In genomic region chr1:32362474-32363313, GRCh38 we compare ENCODE assay signal across 8 cellular contexts. TPM values are rescaled to one million over a fixed set of nuclear protein-coding genes. Genes with fewer than 3 reads are reported as not detected.
DNase-seq lines count a peak whose midpoint lies in the region; ATAC-seq, FAIRE-seq and TF ChIP-seq lines count a peak whose summit lies in the region.

TSS of gene FAM229A (minus strand) at chr1:32362485. CDS start at chr1:32362091, 394 bp downstream.
TSS of gene TSSK3 (plus strand) at chr1:32362539. CDS start at chr1:32362702, 163 bp downstream.

- H3K36me3 ChIP-seq in GM23248 (ENCODE audit: low read depth) (peaks cover 6% of the 10 kb centered on the region; the same call in 1 of the 2 replicates), GM12878 (ENCODE audit: control insufficient read depth in 2 of 2, insufficient read depth in 2 of 2, low read length in 1 of 2) (peaks cover 0 to 4% of the 10 kb centered on the region in 2 experiments; a peak in 3 of 4 replicates), iPS DF 6.9 (ENCODE audit: control insufficient read depth, insufficient read depth, low read length) (peaks cover 15% of the 10 kb centered on the region), skeletal muscle tissue (ENCODE audit: control insufficient read depth in 3 of 3, insufficient read depth in 3 of 3, low read length in 3 of 3) (peaks cover 29 to 40% (median 40%) of the 10 kb centered on the region in 3 donors)

- H3K27ac ChIP-seq in GM23248 (no peak within 1 kb of the TSS), GM12878 (ENCODE audit: control insufficient read depth, insufficient read depth) (no peak within 1 kb of the TSS), iPS DF 6.9 (ENCODE audit: low read length) (no peak within 1 kb of the TSS), skeletal muscle tissue (ENCODE audit: low read depth, low read length) (no peak within 1 kb of the TSS)

- in situ Hi-C loops in GM23248 (cut with MboI) (no loop called here), GM12878 (cut with MboI) (no loop called here)

- H2AFZ ChIP-seq in GM23248 (peak within 1 kb of the TSS; percentile 64), GM12878 (ENCODE audit: control insufficient read depth, low read depth, low read length) (no peak within 1 kb of the TSS)

- TF ChIP-seq RAD21 in GM12878 (IDR thresholded peaks at IDR 0.05; ENCODE audit: insufficient read depth, low read depth, low read length) = no peak

- intact Hi-C loops in GM12878 (cut with micrococcal nuclease; ENCODE audit: unreplicated experiment) = no loop called here

- H3K9me3 ChIP-seq in GM23248 (ENCODE audit: low read depth) (no peaks in the 10 kb centered on the region), GM12878 (replicated peaks; ENCODE audit: control insufficient read depth, insufficient read depth, low read length) (no peaks in the 10 kb centered on the region), iPS DF 6.9 (ENCODE audit: control insufficient read depth, insufficient read depth, low read length) (no peaks in the 10 kb centered on the region), skeletal muscle tissue (ENCODE audit: control insufficient read depth in 3 of 3, low read length in 3 of 3) (no peaks in the 10 kb centered on the region)

- SMC1A ChIA-PET in GM12878 (lab: Charles Lee; ENCODE audit: uncharacterized antibody, unreplicated experiment) = no interaction called here

- no peaks in the 10 kb centered on the region for H3K27me3 ChIP-seq in GM23248 (replicated peaks; ENCODE audit: insufficient read depth)
- H3K27me3 ChIP-seq in GM12878 (replicated peaks in 1 of 2; ENCODE audit: control insufficient read depth in 2 of 2, insufficient read depth in 2 of 2, low read length in 1 of 2) = no peaks in the 10 kb centered on the region
- H3K27me3 ChIP-seq in iPS DF 6.9 (ENCODE audit: control insufficient read depth, insufficient read depth, low read length) = peaks cover 3% of the 10 kb centered on the region; the same call in 1 of the 2 replicates
- no peaks in the 10 kb centered on the region for H3K27me3 ChIP-seq in skeletal muscle tissue (ENCODE audit: control insufficient read depth in 3 of 3, insufficient read depth in 3 of 3, low read length in 3 of 3)

- DNase-seq in GM23248 (no peak), GM12878 (ENCODE audit: low read depth, low spot score) (no peak), iPS DF 6.9 (ENCODE audit: low read depth, low spot score) (no peak), NOMO-1 (lab: John Stamatoyannopoulos, UW; ENCODE audit: unreplicated experiment in 2 of 2) (no peak), Ammon's horn (ENCODE audit: low spot score) (no peak), KG1 (lab: John Stamatoyannopoulos, UW) (no peak)

- ATAC-seq in GM12878 (no peak), GM21526 (IDR thresholded peaks at IDR 0.05; ENCODE audit: low FRiP score, unreplicated experiment) (no peak)

- H3K4me2 ChIP-seq in GM23248 (ENCODE audit: unreplicated experiment) (peak within 1 kb of the TSS; percentile 55), GM12878 (ENCODE audit: control insufficient read depth, insufficient read depth) (peak within 1 kb of the TSS; percentile 72)

- H3K9me2 ChIP-seq in GM23248 (ENCODE audit: insufficient read depth) = no peaks in the 10 kb centered on the region

- H3K79me2 ChIP-seq in GM23248 (ENCODE audit: insufficient read depth) = no peaks in the 10 kb centered on the region
- no peaks in the 10 kb centered on the region for H3K79me2 ChIP-seq in GM12878 (ENCODE audit: control insufficient read depth, insufficient read depth, low read length)

- H3K4me3 ChIP-seq in GM23248 = peak within 1 kb of the TSS; percentile 65
- no peak within 1 kb of the TSS for H3K4me3 ChIP-seq in GM12878
- H3K4me3 ChIP-seq in iPS DF 6.9 (ENCODE audit: low read length) = peak within 1 kb of the TSS; percentile 14; the same call in 1 of the 2 replicates
- peak within 1 kb of the TSS in 2 of 3 donors; percentile 43 to 60 for H3K4me3 ChIP-seq in skeletal muscle tissue (ENCODE audit: low read length in 3 of 3)

- POLR2A ChIA-PET in GM12878 (lab: Charles Lee) = no interaction called here

- H3K4me1 ChIP-seq in GM23248 (ENCODE audit: insufficient read depth) (no peaks in the 10 kb centered on the region), GM12878 (ENCODE audit: control insufficient read depth, insufficient read depth, low read length) (peaks cover 7% of the 10 kb centered on the region), iPS DF 6.9 (ENCODE audit: control insufficient read depth, insufficient read depth, low read length) (peaks cover 3% of the 10 kb centered on the region), skeletal muscle tissue (ENCODE audit: control insufficient read depth in 3 of 3, insufficient read depth in 3 of 3, low read length in 3 of 3) (peaks cover 9 to 19% (median 10%) of the 10 kb centered on the region in 3 donors)

- H3K9ac ChIP-seq in GM23248 (peak within 1 kb of the TSS; percentile 76), GM12878 (ENCODE audit: control insufficient read depth, insufficient read depth, low read length) (no peak within 1 kb of the TSS), skeletal muscle tissue (ENCODE audit: low read depth in 1 of 3, low read length in 3 of 3) (peak within 1 kb of the TSS in 2 of 3 donors; percentile 6 to 72)

- peaks cover 20% of the 10 kb centered on the region for H3F3A ChIP-seq in GM23248 (ENCODE audit: insufficient read depth)

- CTCF ChIA-PET in GM12878 (lab: Yijun Ruan, JAX) = interaction anchor here (1.0 kb wide), 1 partner anchor 45 kb away, joined by 3 read pairs; no protein-coding TSS in a partner anchor

- 69 to 73% methylated on average over 17 of the region's 17 CpGs for WGBS in GM23248 (ENCODE audit: low coverage in 1 of 2, low lambda C conversion rate in 2 of 2, missing lambda C conversion rate in 2 of 2), 2 experiments
- WGBS in GM12878 (ENCODE audit: insufficient coverage, insufficient replicate concordance, low lambda C conversion rate, missing lambda C conversion rate) = 84% methylated on average over 17 of the region's 17 CpGs
- whole genome bisulfite sequencing in iPS DF 6.9 (ENCODE audit: insufficient coverage, insufficient read length) = no CpG with 5 or more reads among the region's 17 CpGs

- BruUV-seq in GM12878 (replicated peaks; lab: Mats Ljungman, UMichigan) = no TSS peak

- no peaks in the 10 kb centered on the region for H4K20me1 ChIP-seq in GM23248 (ENCODE audit: insufficient read depth)
- H4K20me1 ChIP-seq in GM12878 (ENCODE audit: control insufficient read depth, insufficient read depth) = no peaks in the 10 kb centered on the region

- RAD21 ChIA-PET in GM12878 (lab: Charles Lee; ENCODE audit: unreplicated experiment) = no interaction called here

- TF ChIP-seq POLR2A in GM12878 (IDR thresholded peaks at IDR 0.05; ENCODE audit: low read depth, low read length) = no peak

- no peak for TF ChIP-seq CTCF in GM12878 (IDR thresholded peaks at IDR 0.05 in 2 of 3, conservative IDR thresholded peaks at IDR 0.05 in 1 of 3; ENCODE audit: control insufficient read depth in 2 of 3, extremely low read depth in 1 of 3, insufficient read depth in 1 of 3, low read depth in 3 of 3, low read length in 3 of 3)

- no peak for TF ChIP-seq EP300 in GM12878 (IDR thresholded peaks at IDR 0.05; ENCODE audit: borderline replicate concordance in 1 of 2, control insufficient read depth in 1 of 2, low read depth in 2 of 2, low read length in 2 of 2)

- FAIRE-seq in GM12878 (lab: Jason Lieb, UNC) = no peak

TF ChIP-seq in GM12878, 131 proteins besides CTCF, POLR2A, EP300 and RAD21 (continues in another document):
- no peak for TF ChIP-seq GATAD2B (conservative IDR thresholded peaks at IDR 0.05; ENCODE audit: low read depth)

RNA-seq across cellular contexts. Expression of gene FAM229A, which starts in this region (rescaled TPM):
- 1.1 and 3.2 TPM in 2 replicates for total RNA-seq in GM23248 (2014; rRNA removed; shearing (Covaris generic))
- polyA plus RNA-seq in GM23248 (2016; fragmentation: Nextera tagmentation; extraction: Ambion mirVana) = 2.9 and 3.1 TPM in 2 replicates
- 18.1 and 20.0 TPM in 2 replicates for total RNA-seq in GM12878 (2013; cell fraction: nucleolus; rRNA removed)
- 1.4 and 2.1 TPM in 2 replicates for total RNA-seq in GM12878 (2014; rRNA removed)
- total RNA-seq in GM12878 (2014; rRNA removed; fragmentation: Illumina TruSeq; extraction: Trizol) = 1.2 and 1.3 TPM in 2 replicates
- total RNA-seq in GM12878 (2021) = 3.1 and 5.1 TPM in 2 replicates
- polyA plus RNA-seq in GM12878 (2011; ENCODE audit: low read depth) = 2.6 TPM
- polyA plus RNA-seq in GM12878 (2011; rRNA removed) = 4.0 and 5.3 TPM in 2 replicates
- polyA plus RNA-seq in GM12878 (2011; cell fraction: cytosol; rRNA removed) = 3.2 and 4.8 TPM in 2 replicates
- polyA plus RNA-seq in GM12878 (2011; cell fraction: nucleus; rRNA removed) = 34.5 and 36.3 TPM in 2 replicates
- polyA plus RNA-seq in GM12878 (2012) = 5.5 and 10.1 TPM in 2 replicates
- polyA plus RNA-seq in GM12878 (2014; fragmentation: Illumina TruSeq; extraction: Trizol) = 2.6 and 2.9 TPM in 2 replicates
- polyA plus RNA-seq in GM12878 (2014; fragmentation: Nextera tagmentation; extraction: Ambion mirVana) = under 1 TPM in 1 of 2 experiments, not detected in 1; 0.02 TPM
- polyA plus RNA-seq in GM12878 (2014; rRNA removed) = 4.5 and 5.3 TPM in 2 replicates
- 1 to 10 TPM in 1 of 2 experiments, under 1 TPM in 1; 0.25 to 1.2 TPM for polyA plus RNA-seq in GM12878 (2016; fragmentation: Nextera tagmentation; extraction: Ambion mirVana)
- polyA minus RNA-seq in GM12878 (2011; rRNA and poly(A)+ RNA removed) = 2.3 and 3.1 TPM in 2 replicates
- 0.67 and 1.7 TPM in 2 replicates for polyA minus RNA-seq in GM12878 (2011; cell fraction: cytosol; rRNA and poly(A)+ RNA removed)
- 3.0 and 8.3 TPM in 2 replicates for polyA minus RNA-seq in GM12878 (2011; cell fraction: nucleus; rRNA and poly(A)+ RNA removed)
- 1.0 TPM for total RNA-seq in skeletal muscle tissue

RNA-seq across cellular contexts. Expression of gene TSSK3, which starts in this region (rescaled TPM):
- 0.22 TPM in 1 of 2 replicates, not detected in the other for total RNA-seq in GM23248 (2014; rRNA removed; shearing (Covaris generic))
- polyA plus RNA-seq in GM23248 (2016; fragmentation: Nextera tagmentation; extraction: Ambion mirVana) (0.47 TPM in 1 of 2 replicates, not detected in the other), GM12878 (2011; rRNA removed) (0.67 and 1.2 TPM in 2 replicates), GM12878 (2014; fragmentation: Illumina TruSeq; extraction: Trizol) (0.48 and 0.92 TPM in 2 replicates), GM12878 (2014; fragmentation: Nextera tagmentation; extraction: Ambion mirVana) (under 1 TPM; 0.42 to 0.77 TPM), GM12878 (2014; rRNA removed) (0.51 and 1.2 TPM in 2 replicates), GM12878 (2016; fragmentation: Nextera tagmentation; extraction: Ambion mirVana) (under 1 TPM; 0.58 to 0.82 TPM)
- total RNA-seq in GM12878 (2013; cell fraction: nucleolus; rRNA removed) = 9.4 and 11.8 TPM in 2 replicates
- total RNA-seq in GM12878 (2014; rRNA removed) (0.56 and 0.98 TPM in 2 replicates), GM12878 (2014; rRNA removed; fragmentation: Illumina TruSeq; extraction: Trizol) (0.63 and 1.6 TPM in 2 replicates), GM12878 (2021) (0.82 and 1.2 TPM in 2 replicates), skeletal muscle tissue (1.0 TPM)
- 1.00 TPM for polyA plus RNA-seq in GM12878 (2011; ENCODE audit: low read depth)
- 0.62 and 0.78 TPM in 2 replicates for polyA plus RNA-seq in GM12878 (2011; cell fraction: cytosol; rRNA removed)
- polyA plus RNA-seq in GM12878 (2011; cell fraction: nucleus; rRNA removed) = 1.2 and 2.2 TPM in 2 replicates
- polyA plus RNA-seq in GM12878 (2012) = 1.3 and 3.3 TPM in 2 replicates
- 0.46 and 0.51 TPM in 2 replicates for polyA minus RNA-seq in GM12878 (2011; rRNA and poly(A)+ RNA removed)
- not detected in 2 replicates for polyA minus RNA-seq in GM12878 (2011; cell fraction: cytosol; rRNA and poly(A)+ RNA removed)
- 0.73 and 1.2 TPM in 2 replicates for polyA minus RNA-seq in GM12878 (2011; cell fraction: nucleus; rRNA and poly(A)+ RNA removed)
